ENCODE assay signal across 16 cellular contexts in genomic region chr10:132919374-132920100, GRCh38. TPM values are rescaled to one million over a fixed set of nuclear protein-coding genes. Genes with fewer than 3 reads are reported as not detected.
"Had no signal": no experiment of that assay in that cellular context is flagged by ENCODE, and none has a peak within 500 bp of the region (broad histone marks: within the 10 kb centered on the region; RNA-seq: fewer than 3 reads in every experiment).

No MANE protein-coding gene starts in this region.

- ATAC-seq: effector memory CD8-positive, alpha-beta T cell; gastrocnemius medialis; left cardiac atrium; mucosa of descending colon had no signal

- H3K27ac Mint-ChIP-seq: dendritic cell treated with granulocyte-macrophage colony-stimulating factor and Interleukin-4, amounts not matched to agents 40 ng/mL and 50 ng/mL, for 4 days; effector memory CD8-positive, alpha-beta T cell; immature natural killer cell; nephron had no signal

- H3K9me3 ChIP-seq: esophagus muscularis mucosa, gastrocnemius medialis, mucosa of descending colon had no signal

- DNase-seq: effector memory CD8-positive, alpha-beta T cell; gastrocnemius medialis; glutamatergic neuron; immature natural killer cell; small intestine; stimulated activated CD4-positive, alpha-beta T cell treated with anti-CD3 and anti-CD28 coated beads, Interleukin-2, amount 100 ng/mL, for 48 hours; stimulated activated naive CD4-positive, alpha-beta T cell treated with Interleukin-2 at 50 U/mL for 16 hours; trophoblast cell had no signal

- H3K4me3 Mint-ChIP-seq: dendritic cell treated with granulocyte-macrophage colony-stimulating factor and Interleukin-4, amounts not matched to agents 40 ng/mL and 50 ng/mL, for 4 days; effector memory CD8-positive, alpha-beta T cell; immature natural killer cell; nephron had no signal

- H2AFZ ChIP-seq: parathyroid adenoma had no signal

- H3K4me1 Mint-ChIP-seq: immature natural killer cell, nephron had no signal

- H3K36me3 Mint-ChIP-seq: immature natural killer cell had no signal

- H3K9ac ChIP-seq: parathyroid adenoma had no signal

- H3K9me3 Mint-ChIP-seq: dendritic cell treated with granulocyte-macrophage colony-stimulating factor and Interleukin-4, amounts not matched to agents 40 ng/mL and 50 ng/mL, for 4 days; effector memory CD8-positive, alpha-beta T cell; nephron had no signal

- H3K4me1 ChIP-seq: esophagus muscularis mucosa, gastrocnemius medialis, parathyroid adenoma had no signal

- H3K27me3 Mint-ChIP-seq: dendritic cell treated with granulocyte-macrophage colony-stimulating factor and Interleukin-4, amounts not matched to agents 40 ng/mL and 50 ng/mL, for 4 days; effector memory CD8-positive, alpha-beta T cell had no signal

- H3K27ac ChIP-seq: epithelial cell of prostate, esophagus muscularis mucosa, gastrocnemius medialis, parathyroid adenoma had no signal

- H3K79me2 ChIP-seq: parathyroid adenoma had no signal

RNA-seq across cellular contexts. Expression of gene CFAP46, which starts 22.8 kb away (rescaled TPM):
- polyA plus RNA-seq: immature natural killer cell, urinary bladder had no signal
